In genomic region chr1:25566730-25567341, GRCh38 we compare ENCODE assay signal across 9 cellular contexts. TPM values are rescaled to one million over a fixed set of nuclear protein-coding genes. Genes with fewer than 3 reads are reported as not detected.
DNase-seq lines count a peak whose midpoint lies in the region; ATAC-seq, FAIRE-seq and TF ChIP-seq lines count a peak whose summit lies in the region.
"Had no signal": no experiment of that assay in that cellular context is flagged by ENCODE, and none has a peak within 500 bp of the region (broad histone marks: within the 10 kb centered on the region; RNA-seq: fewer than 3 reads in every experiment).

No MANE protein-coding gene starts in this region.

- H3K4me3 ChIP-seq in astrocyte (ENCODE audit: insufficient read depth, low read depth, low read length): no peak overlapping the region
- no peak overlapping the region for H3K4me3 ChIP-seq in upper lobe of left lung
- no peak overlapping the region for H3K4me3 ChIP-seq in colonic mucosa
- H3K4me3 ChIP-seq: GM12878 had no signal

- H3K9ac ChIP-seq in astrocyte (ENCODE audit: low read length) (peak overlapping the region; percentile 79), colonic mucosa (ENCODE audit: low read depth in 2 of 2, low read length in 2 of 2) (peak overlapping the region in 1 of 2 donors; percentile 7)

- peaks cover 8% of the 10 kb centered on the region for H3K27me3 Mint-ChIP-seq in astrocyte (ENCODE audit: low read depth, unreplicated experiment)

- H4K20me1 ChIP-seq in astrocyte (ENCODE audit: insufficient read depth, low read length): no peaks in the 10 kb centered on the region

- no peak overlapping the region for H3K4me3 Mint-ChIP-seq in astrocyte (ENCODE audit: unreplicated experiment)

- peak overlapping the region; percentile 90 for H3K27ac ChIP-seq in astrocyte (ENCODE audit: low read depth, low read length)
- H3K27ac ChIP-seq in upper lobe of left lung: peak overlapping the region; percentile 55 to 77 (median 65)
- H3K27ac ChIP-seq in colonic mucosa: no peak overlapping the region

- FAIRE-seq in astrocyte (lab: Jason Lieb, UNC): no peak
- FAIRE-seq in HTR-8/SVneo (lab: Jason Lieb, UNC): no peak
- FAIRE-seq: GM12878 had no signal

- H3K9me3 ChIP-seq in astrocyte (ENCODE audit: insufficient read depth, low read depth, low read length) (no peaks in the 10 kb centered on the region), upper lobe of left lung (no peaks in the 10 kb centered on the region), colonic mucosa (no peaks in the 10 kb centered on the region)

- intact Hi-C loops in colonic mucosa (cut with DNase I): no loop called here

- H3K4me1 ChIP-seq in astrocyte (ENCODE audit: insufficient read depth, low read length): peaks cover 58% of the 10 kb centered on the region
- peaks cover 24 to 46% (median 28%) of the 10 kb centered on the region in 4 donors for H3K4me1 ChIP-seq in upper lobe of left lung
- peaks cover 9% of the 10 kb centered on the region for H3K4me1 ChIP-seq in colonic mucosa

- 66 to 83% methylated on average over 12 to 21 of the region's 21 CpGs for WGBS in upper lobe of left lung, 2 donors

- no peak for TF ChIP-seq POLR2A in upper lobe of left lung (IDR thresholded peaks at IDR 0.05)

- peaks cover 2% of the 10 kb centered on the region for H3K36me3 Mint-ChIP-seq in astrocyte (ENCODE audit: low read depth, unreplicated experiment)

- peak; percentile 16 to 43 for ATAC-seq in upper lobe of left lung (ENCODE audit: low FRiP score in 2 of 2)
- ATAC-seq: GM12878 had no signal

- no peak for TF ChIP-seq EP300 in upper lobe of left lung (IDR thresholded peaks at IDR 0.05)

- H2AFZ ChIP-seq in astrocyte (ENCODE audit: low read depth, low read length): peak overlapping the region; percentile 13

- H3K79me2 ChIP-seq in astrocyte (ENCODE audit: insufficient read depth, low read length): no peaks in the 10 kb centered on the region

- TF ChIP-seq CTCF in astrocyte (IDR thresholded peaks at IDR 0.05; ENCODE audit: insufficient read depth, low read depth, low read length) (no peak), upper lobe of left lung (IDR thresholded peaks at IDR 0.05) (no peak), colonic mucosa (IDR thresholded peaks at IDR 0.05) (no peak)

- H3K4me1 Mint-ChIP-seq in astrocyte (ENCODE audit: low read depth, unreplicated experiment): peaks cover 43% of the 10 kb centered on the region

- H3K27me3 ChIP-seq in astrocyte (ENCODE audit: insufficient read depth, low read length) (no peaks in the 10 kb centered on the region), upper lobe of left lung (no peaks in the 10 kb centered on the region), colonic mucosa (no peaks in the 10 kb centered on the region)

- peaks cover under 1% of the 10 kb centered on the region for H3K9me3 Mint-ChIP-seq in astrocyte (ENCODE audit: unreplicated experiment)

- peak overlapping the region; percentile 41 for H3K27ac Mint-ChIP-seq in astrocyte (ENCODE audit: unreplicated experiment)

- peak; percentile 64 for DNase-seq in activated gamma-delta T cell treated with Interleukin-2 at 50 U/mL for 16 hours
- DNase-seq in activated gamma-delta T cell (lab: John Stamatoyannopoulos, UW): no peak
- DNase-seq in astrocyte (ENCODE audit: low read depth): peak; percentile 81
- DNase-seq in left kidney (ENCODE audit: low read depth, low spot score): peak; percentile 55
- peak; percentile 54 to 84 for DNase-seq in upper lobe of left lung
- no peak for DNase-seq in HTR-8/SVneo (ENCODE audit: insufficient read length, low spot score)
- DNase-seq in colonic mucosa: no peak
- DNase-seq in DMS53 treated with DMSO at 0.1 percent for 48 hours (lab: John Stamatoyannopoulos, UW; ENCODE audit: unreplicated experiment): no peak

- no peaks in the 10 kb centered on the region for H3K36me3 ChIP-seq in astrocyte (ENCODE audit: insufficient read depth, low read length)
- H3K36me3 ChIP-seq in upper lobe of left lung: peaks cover 0 to 33% (median 21%) of the 10 kb centered on the region in 4 donors
- H3K36me3 ChIP-seq in colonic mucosa: no peaks in the 10 kb centered on the region

- H3K4me2 ChIP-seq in astrocyte (ENCODE audit: low read length): peak overlapping the region; percentile 75

RNA-seq across cellular contexts. Expression of gene LDLRAP1, which starts 23.4 kb away (rescaled TPM):
- total RNA-seq in astrocyte (7.9 and 8.0 TPM in 2 replicates), upper lobe of left lung (10 to 100 TPM; 16.7 to 36.1 (median 30.5) TPM), colonic mucosa (10 to 100 TPM; 35.7 to 40.1 TPM)

RNA-seq across cellular contexts. Expression of gene MAN1C1, which starts 49.8 kb away (rescaled TPM):
- 0.86 and 1.6 TPM in 2 replicates for total RNA-seq in astrocyte
- total RNA-seq in upper lobe of left lung: 10 to 100 TPM in 4 of 6 donors, 1 to 10 TPM in 2; 5.3 to 32.5 (median 16.2) TPM
- 1 to 10 TPM; 2.7 to 4.3 TPM for total RNA-seq in colonic mucosa

Comparison
In these comparisons a context has a peak if more than half of its experiments do, and no peak if none do; other contexts are left out.
1. DNase-seq: peak in activated gamma-delta T cell treated with Interleukin-2 at 50 U/mL for 16 hours (single experiment), astrocyte (single experiment), left kidney (single experiment) and upper lobe of left lung (2 of 2); none in activated gamma-delta T cell (single experiment), HTR-8/SVneo (single experiment), colonic mucosa (single experiment) and DMS53 treated with DMSO at 0.1 percent for 48 hours (single experiment).